In the genomic region with DNA sequence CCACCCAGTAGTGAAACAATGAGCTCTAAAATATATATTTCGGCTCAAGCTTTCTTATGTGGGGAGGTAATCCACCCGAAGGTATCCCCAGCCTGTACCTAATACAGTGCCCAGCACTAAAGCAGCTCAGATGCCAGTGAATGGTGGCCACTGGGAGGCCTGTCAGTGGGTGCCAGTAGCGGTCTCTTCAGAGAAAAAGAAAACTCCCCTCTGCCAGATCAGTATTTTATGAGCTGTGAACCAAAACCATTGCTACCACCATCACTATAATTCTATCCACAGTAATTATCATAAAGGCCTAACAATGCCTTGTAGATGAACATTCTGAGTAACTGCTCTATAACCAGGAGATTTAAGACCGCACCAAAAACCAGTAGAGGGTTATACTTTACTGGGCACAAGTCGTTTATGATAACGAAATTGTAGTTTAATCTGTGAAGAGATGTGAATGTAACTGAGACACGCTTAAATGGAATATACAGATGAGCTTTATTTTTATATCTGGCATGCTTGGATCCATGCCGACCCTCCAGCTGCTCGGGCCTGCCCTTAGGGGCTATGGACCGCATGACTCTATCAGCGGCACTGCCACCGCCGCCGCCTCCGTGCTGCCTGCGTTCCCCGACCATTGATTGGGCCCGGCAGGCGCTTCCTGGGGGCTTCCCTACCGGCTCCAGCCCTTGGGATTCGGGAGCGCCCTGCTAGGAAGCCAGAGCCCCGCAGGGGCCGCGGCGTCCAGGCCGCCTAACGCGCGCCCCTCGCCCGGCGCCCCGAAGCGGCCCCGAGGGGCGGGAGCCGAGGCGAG, we compare ENCODE assay signal across 8 cellular contexts. TPM values are rescaled to one million over a fixed set of nuclear protein-coding genes. Genes with fewer than 3 reads are reported as not detected.
DNase-seq lines count a peak whose midpoint lies in the region; ATAC-seq and TF ChIP-seq lines count a peak whose summit lies in the region.

No MANE protein-coding gene starts in this region.

- no peak for TF ChIP-seq EP300 in transverse colon (IDR thresholded peaks at IDR 0.05; ENCODE audit: low read depth)

- H3K9me3 ChIP-seq in fibroblast of lung (ENCODE audit: control insufficient read depth, insufficient read depth, low read depth, low read length) (no peaks in the 10 kb centered on the region), transverse colon (no peaks in the 10 kb centered on the region)
- no peaks in the 10 kb centered on the region for H3K9me3 ChIP-seq in naive thymus-derived CD4-positive, alpha-beta T cell (ENCODE audit: control insufficient read depth in 2 of 3, low read length in 3 of 3)

- POLR2A ChIA-PET in naive thymus-derived CD4-positive, alpha-beta T cell (lab: Charles Lee) = interaction anchor here (0.7 to 5.0 kb wide), 14 partner anchors 10 to 563 kb away, joined by 3 to 46 read pairs (median 6); a partner anchor contains a TSS

- no peaks in the 10 kb centered on the region for H3K27me3 Mint-ChIP-seq in activated T-cell treated with anti-CD3 and anti-CD28 coated beads, Interleukin-2, amount 50 U/mL, for 72 hours (ENCODE audit: low read depth)
- no peaks in the 10 kb centered on the region for H3K27me3 Mint-ChIP-seq in naive thymus-derived CD4-positive, alpha-beta T cell

- H3K4me1 Mint-ChIP-seq in activated T-cell treated with anti-CD3 and anti-CD28 coated beads, Interleukin-2, amount 50 U/mL, for 72 hours (ENCODE audit: low read depth) = peaks cover 31% of the 10 kb centered on the region
- peaks cover 16 to 34% (median 31%) of the 10 kb centered on the region in 7 donors for H3K4me1 Mint-ChIP-seq in naive thymus-derived CD4-positive, alpha-beta T cell

- TF ChIP-seq CTCF in fibroblast of lung (conservative IDR thresholded peaks at IDR 0.05 in 1 of 2, IDR thresholded peaks at IDR 0.05 in 1 of 2; ENCODE audit: low read depth in 1 of 2, low read length in 2 of 2) (peak in 1 of 2 donors; percentile 22), transverse colon (IDR thresholded peaks at IDR 0.05) (peak in 3 of 5 experiments; percentile 16 to 31 (median 29))

- 4 to 8% methylated on average over 2 to 33 of the region's 39 CpGs for WGBS in transverse colon (ENCODE audit: low coverage in 1 of 2), 2 donors

- H2AFZ ChIP-seq in fibroblast of lung (ENCODE audit: low read length) = peak overlapping the region; percentile 78

- no peaks in the 10 kb centered on the region for H3K36me3 ChIP-seq in fibroblast of lung (ENCODE audit: control insufficient read depth, insufficient read depth, low read length)
- peaks cover 0 to 10% (median 0%) of the 10 kb centered on the region in 3 experiments for H3K36me3 ChIP-seq in naive thymus-derived CD4-positive, alpha-beta T cell (ENCODE audit: control insufficient read depth in 2 of 3, insufficient read depth in 3 of 3, low read length in 3 of 3)
- H3K36me3 ChIP-seq in transverse colon = no peaks in the 10 kb centered on the region

- in situ Hi-C loops in transverse colon (cut with MboI; ENCODE audit: low pct_ligation_motif_present in 1 of 4, low pct_unique_long_range_greater_than_20kb in 1 of 4, low sequenced_read_pairs in 3 of 4) = loop anchor here in 1 of 4 donors (10.0 kb wide), 1 partner anchor 156 kb away; a partner anchor contains a TSS

- H4K20me1 ChIP-seq in fibroblast of lung (ENCODE audit: control insufficient read depth, extremely low read depth, insufficient read depth, low read length) = no peaks in the 10 kb centered on the region

- H3K4me3 Mint-ChIP-seq in activated T-cell treated with anti-CD3 and anti-CD28 coated beads, Interleukin-2, amount 50 U/mL, for 72 hours = peak overlapping the region; percentile 66 to 93
- H3K4me3 Mint-ChIP-seq in naive thymus-derived CD4-positive, alpha-beta T cell = peak overlapping the region; percentile 72 to 94 (median 87)

- intact Hi-C loops in naive thymus-derived CD4-positive, alpha-beta T cell (cut with micrococcal nuclease) = loop anchor here (1.0 to 10.0 kb wide), 19 partner anchors 14 to 1478 kb away; a partner anchor contains a TSS
- intact Hi-C loops in transverse colon (cut with DNase I; ENCODE audit: low total_unique reads) = loop anchor here (10.0 kb wide), 2 partner anchors 56 to 574 kb away; a partner anchor contains a TSS

- H3K27ac ChIP-seq in fibroblast of lung (ENCODE audit: insufficient read depth, low read length) (peak overlapping the region; percentile 86), transverse colon (peak overlapping the region; percentile 93 to 99 (median 98))
- H3K27ac ChIP-seq in naive thymus-derived CD4-positive, alpha-beta T cell (ENCODE audit: low read depth, low read length) = peak overlapping the region; percentile 100

- peaks cover 0 to 7% of the 10 kb centered on the region in 2 donors for H3K9me3 Mint-ChIP-seq in activated T-cell treated with anti-CD3 and anti-CD28 coated beads, Interleukin-2, amount 50 U/mL, for 72 hours
- H3K9me3 Mint-ChIP-seq in naive thymus-derived CD4-positive, alpha-beta T cell = peaks cover 0 to 4% (median 0%) of the 10 kb centered on the region in 11 donors

- H3K9ac ChIP-seq in fibroblast of lung (ENCODE audit: insufficient read depth, low read length) = peak overlapping the region; percentile 89

- H3K36me3 Mint-ChIP-seq in activated T-cell treated with anti-CD3 and anti-CD28 coated beads, Interleukin-2, amount 50 U/mL, for 72 hours (ENCODE audit: insufficient read depth in 2 of 2) = peaks cover 15 to 25% of the 10 kb centered on the region in 2 donors
- H3K36me3 Mint-ChIP-seq in naive thymus-derived CD4-positive, alpha-beta T cell = peaks cover 0 to 15% (median 0%) of the 10 kb centered on the region in 5 donors

- H3K4me3 ChIP-seq in fibroblast of lung (replicated peaks in 1 of 4; ENCODE audit: control extremely low read depth in 1 of 4, insufficient read depth in 1 of 4, low read depth in 3 of 4, low read length in 4 of 4) (peak overlapping the region; percentile 52 to 82 (median 70)), transverse colon (peak overlapping the region; percentile 77 to 95 (median 78))
- peak overlapping the region; percentile 59 for H3K4me3 ChIP-seq in naive thymus-derived CD4-positive, alpha-beta T cell (ENCODE audit: low read length)

- no peaks in the 10 kb centered on the region for H3K27me3 ChIP-seq in fibroblast of lung (ENCODE audit: control insufficient read depth, insufficient read depth, low read length)
- H3K27me3 ChIP-seq in naive thymus-derived CD4-positive, alpha-beta T cell (ENCODE audit: control insufficient read depth in 2 of 2, insufficient read depth in 2 of 2, low read length in 2 of 2) = no peaks in the 10 kb centered on the region
- no peaks in the 10 kb centered on the region for H3K27me3 ChIP-seq in transverse colon

- ATAC-seq in GM18868 (IDR thresholded peaks at IDR 0.05; ENCODE audit: unreplicated experiment) (peak; percentile 33), HG03066 (IDR thresholded peaks at IDR 0.05; ENCODE audit: low read depth, unreplicated experiment) (peak; percentile 23)
- ATAC-seq in activated T-cell treated with anti-CD3 and anti-CD28 coated beads, Interleukin-2, amount 50 U/mL, for 72 hours (replicated peaks in 1 of 2) = peak; percentile 38 to 46
- peak; percentile 22 for ATAC-seq in naive thymus-derived CD4-positive, alpha-beta T cell

- peaks cover 24% of the 10 kb centered on the region for H3K79me2 ChIP-seq in fibroblast of lung (ENCODE audit: control insufficient read depth, insufficient read depth, low read length)

- peak overlapping the region; percentile 95 for H3K27ac Mint-ChIP-seq in activated T-cell treated with anti-CD3 and anti-CD28 coated beads, Interleukin-2, amount 50 U/mL, for 72 hours
- H3K27ac Mint-ChIP-seq in naive thymus-derived CD4-positive, alpha-beta T cell = peak overlapping the region; percentile 88 to 98 (median 95)

- H3K4me1 ChIP-seq in fibroblast of lung (ENCODE audit: control insufficient read depth, extremely low read depth, insufficient read depth, low read length) (peaks cover 4% of the 10 kb centered on the region), transverse colon (peaks cover 21 to 44% (median 32%) of the 10 kb centered on the region in 4 donors)
- H3K4me1 ChIP-seq in naive thymus-derived CD4-positive, alpha-beta T cell (ENCODE audit: control insufficient read depth in 2 of 2, insufficient read depth in 2 of 2, low read length in 2 of 2) = peaks cover 6 to 19% of the 10 kb centered on the region in 2 donors

- CTCF ChIA-PET in naive thymus-derived CD4-positive, alpha-beta T cell (lab: Charles Lee) = interaction anchor here (0.6 to 1.7 kb wide), 5 partner anchors 19 to 124 kb away, joined by 3 to 6 read pairs (median 4); no protein-coding TSS in a partner anchor

- peak; percentile 19 for TF ChIP-seq POLR2A in transverse colon (IDR thresholded peaks at IDR 0.05)

- DNase-seq in AML-193 (lab: John Stamatoyannopoulos, UW) = peak; percentile 34 to 42
- DNase-seq in NCI-H345 (lab: John Stamatoyannopoulos, UW) = peak; percentile 27
- peak; percentile 36 to 45 for DNase-seq in activated T-cell treated with anti-CD3 and anti-CD28 coated beads, Interleukin-2, amount 50 U/mL, for 72 hours
- peak; percentile 58 to 62 for DNase-seq in fibroblast of lung (ENCODE audit: low read depth in 2 of 2)
- DNase-seq in naive thymus-derived CD4-positive, alpha-beta T cell = peak in 7 of 9 donors; percentile 13 to 37 (median 29)
- peak; percentile 52 for DNase-seq in transverse colon

- peak overlapping the region; percentile 96 for H3K4me2 ChIP-seq in fibroblast of lung (ENCODE audit: extremely low read depth, insufficient read depth, low read length)

RNA-seq across cellular contexts. Expression of a gene that starts 0.6 kb away (rescaled TPM):
- 100 to 1,000 TPM; 151 to 167 TPM for total RNA-seq in activated T-cell treated with anti-CD3 and anti-CD28 coated beads, Interleukin-2, amount 50 U/mL, for 72 hours
- total RNA-seq in fibroblast of lung = 32.5 and 33.9 TPM in 2 replicates
- polyA plus RNA-seq in fibroblast of lung = 20.9 and 22.4 TPM in 2 replicates
- 18.7 and 20.6 TPM in 2 replicates for polyA plus RNA-seq in fibroblast of lung (2012)
- polyA minus RNA-seq in fibroblast of lung (ENCODE audit: low replicate concordance) = 13.7 and 18.5 TPM in 2 replicates
- 100 to 1,000 TPM in 3 of 5 experiments, 10 to 100 TPM in 2; 80.9 to 167 (median 136) TPM for total RNA-seq in naive thymus-derived CD4-positive, alpha-beta T cell
- 10 to 100 TPM; 18.2 to 33.2 TPM for polyA plus RNA-seq in naive thymus-derived CD4-positive, alpha-beta T cell
- total RNA-seq in transverse colon = 10 to 100 TPM; 20.9 to 35.8 (median 25.2) TPM

Comparison
In these comparisons a context has a peak if more than half of its experiments do, and no peak if none do; other contexts are left out.
1. Peak in every context shown above with its lines: DNase-seq, ATAC-seq, H3K4me3 ChIP-seq and H3K27ac ChIP-seq.